In the genomic region with DNA sequence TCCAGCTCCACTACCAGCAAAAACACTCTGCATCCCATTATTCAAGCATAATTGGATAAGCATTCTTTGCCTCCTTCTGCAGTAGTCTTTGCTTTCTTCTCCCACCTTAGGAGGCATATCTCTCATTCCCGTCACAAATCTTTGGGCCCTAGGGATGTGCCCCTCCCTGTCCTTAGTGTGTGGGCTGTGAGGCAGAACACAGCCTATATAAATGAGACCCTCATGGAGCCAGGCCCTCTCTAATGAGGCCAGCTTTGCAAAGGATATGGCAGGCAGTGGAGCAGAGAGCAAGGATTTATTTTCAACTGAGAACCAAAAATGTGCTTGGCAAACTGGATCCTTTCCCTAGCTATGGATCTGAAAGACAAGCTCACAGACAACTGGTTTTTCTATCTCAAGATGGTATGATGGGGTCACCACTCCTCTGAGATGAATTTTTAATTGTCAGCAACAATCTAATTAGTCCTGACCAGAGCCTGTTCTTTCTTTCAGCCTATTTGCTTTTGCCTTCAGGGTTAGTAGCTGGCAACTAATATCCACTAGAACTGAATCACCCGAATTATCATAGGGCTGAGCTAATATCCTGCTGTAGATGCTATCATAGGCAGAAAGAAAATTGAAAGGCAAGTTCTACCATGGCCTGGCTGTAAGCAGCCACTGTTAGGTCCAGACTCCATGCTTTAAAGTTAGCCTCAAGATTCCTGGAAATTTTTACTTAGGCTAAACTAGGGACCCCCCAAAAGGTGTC, we compare ENCODE assay signal across 13 cellular contexts.
DNase-seq lines count a peak whose midpoint lies in the region; ATAC-seq, FAIRE-seq and TF ChIP-seq lines count a peak whose summit lies in the region.
"Had no signal": no experiment of that assay in that cellular context is flagged by ENCODE, and none has a peak within 500 bp of the region (broad histone marks: within the 10 kb centered on the region; RNA-seq: fewer than 3 reads in every experiment).

No MANE protein-coding gene starts in this region.

- no peak overlapping the region for H3K9ac ChIP-seq in astrocyte (ENCODE audit: low read length)
- no peak overlapping the region for H3K9ac ChIP-seq in keratinocyte (ENCODE audit: control insufficient read depth, extremely low read depth, insufficient read depth, low read length)
- H3K9ac ChIP-seq in subcutaneous abdominal adipose tissue (ENCODE audit: low read length in 5 of 5) = peak overlapping the region in 1 of 5 donors; percentile 4

- TF ChIP-seq CTCF in astrocyte (IDR thresholded peaks at IDR 0.05; ENCODE audit: insufficient read depth, low read depth, low read length) = no peak
- TF ChIP-seq CTCF in keratinocyte (optimal IDR thresholded peaks at IDR 0.05 in 1 of 3, IDR thresholded peaks at IDR 0.05 in 1 of 3, conservative IDR thresholded peaks at IDR 0.05 in 1 of 3; ENCODE audit: extremely low read depth in 1 of 3, insufficient read depth in 2 of 3, low read length in 3 of 3) = no peak

- H3K36me3 ChIP-seq in astrocyte (ENCODE audit: insufficient read depth, low read length) = no peaks in the 10 kb centered on the region
- no peaks in the 10 kb centered on the region for H3K36me3 ChIP-seq in keratinocyte (ENCODE audit: control insufficient read depth in 2 of 2, extremely low read depth in 1 of 2, insufficient read depth in 2 of 2, low read length in 2 of 2)
- peaks cover 9 to 42% (median 25%) of the 10 kb centered on the region in 5 donors for H3K36me3 ChIP-seq in subcutaneous abdominal adipose tissue (ENCODE audit: control insufficient read depth in 5 of 5, insufficient read depth in 5 of 5, low read length in 5 of 5)

- peaks cover 5% of the 10 kb centered on the region for H3K36me3 Mint-ChIP-seq in astrocyte (ENCODE audit: low read depth, unreplicated experiment)

- H3K27me3 Mint-ChIP-seq in astrocyte (ENCODE audit: low read depth, unreplicated experiment) = peaks cover 3% of the 10 kb centered on the region

- H4K20me1 ChIP-seq in astrocyte (ENCODE audit: insufficient read depth, low read length) (no peaks in the 10 kb centered on the region), keratinocyte (ENCODE audit: control insufficient read depth, extremely low read depth, insufficient read depth, low read length) (no peaks in the 10 kb centered on the region)

- H3K4me3 ChIP-seq in astrocyte (ENCODE audit: insufficient read depth, low read depth, low read length) (no peak overlapping the region), keratinocyte (ENCODE audit: control insufficient read depth in 2 of 3, extremely low read depth in 1 of 3, insufficient read depth in 2 of 3, low read depth in 1 of 3, low read length in 3 of 3) (no peak overlapping the region), subcutaneous abdominal adipose tissue (ENCODE audit: low read depth in 1 of 5, low read length in 5 of 5) (no peak overlapping the region)

- no peak overlapping the region for H3K4me3 Mint-ChIP-seq in astrocyte (ENCODE audit: unreplicated experiment)

- H3K79me2 ChIP-seq in astrocyte (ENCODE audit: insufficient read depth, low read length) = no peaks in the 10 kb centered on the region
- no peaks in the 10 kb centered on the region for H3K79me2 ChIP-seq in keratinocyte (ENCODE audit: control insufficient read depth, insufficient read depth, low read length)

- peaks cover 26% of the 10 kb centered on the region for H3K4me1 Mint-ChIP-seq in astrocyte (ENCODE audit: low read depth, unreplicated experiment)

- peak; percentile 62 for DNase-seq in HCEC 1CT
- DNase-seq in astrocyte (ENCODE audit: low read depth) = peak; percentile 39
- DNase-seq in keratinocyte (ENCODE audit: low read depth, low spot score) = no peak
- no peak for DNase-seq in NCI-H524 (lab: John Stamatoyannopoulos, UW)
- no peak for DNase-seq in activated T-cell treated with anti-CD3 and anti-CD28 coated beads, Interleukin-2, amount 50 U/mL, for 1 hour
- DNase-seq in SHP77 treated with DMSO at 0.1 percent for 48 hours (lab: John Stamatoyannopoulos, UW) = no peak
- DNase-seq: activated CD8-positive, alpha-beta memory T cell treated with anti-CD3 and anti-CD28 coated beads, Interleukin-2, amount 50 U/mL, for 48 hours; stimulated activated CD4-positive, alpha-beta T cell treated with anti-CD3 and anti-CD28 coated beads, Interleukin-15, amount 100 ng/mL, for 24 hours; stimulated activated naive CD4-positive, alpha-beta T cell treated with Interleukin-2 at 50 U/mL for 16 hours had no signal

- no peak for FAIRE-seq in astrocyte (lab: Jason Lieb, UNC)
- peak; percentile 70 for FAIRE-seq in keratinocyte (lab: Jason Lieb, UNC)
- FAIRE-seq: GM12892 had no signal

- no peak overlapping the region for H3K27ac ChIP-seq in astrocyte (ENCODE audit: low read depth, low read length)
- peak overlapping the region; percentile 45 for H3K27ac ChIP-seq in keratinocyte (ENCODE audit: control insufficient read depth, insufficient read depth, low read length)
- peak overlapping the region; percentile 55 for H3K27ac ChIP-seq in subcutaneous abdominal adipose tissue (ENCODE audit: low read depth, low read length)
- H3K27ac ChIP-seq: HL-60 had no signal

- peak overlapping the region; percentile 45 for H3K4me2 ChIP-seq in astrocyte (ENCODE audit: low read length)
- peak overlapping the region; percentile 47 for H3K4me2 ChIP-seq in keratinocyte (ENCODE audit: control insufficient read depth, extremely low read depth, insufficient read depth, low read depth, low read length)

- H3K4me1 ChIP-seq in astrocyte (ENCODE audit: insufficient read depth, low read length) = peaks cover 48% of the 10 kb centered on the region
- H3K4me1 ChIP-seq in keratinocyte (ENCODE audit: control insufficient read depth, extremely low read depth, insufficient read depth, low read length) = peaks cover 46% of the 10 kb centered on the region
- H3K4me1 ChIP-seq in subcutaneous abdominal adipose tissue (ENCODE audit: control insufficient read depth in 5 of 5, insufficient read depth in 5 of 5, low read length in 5 of 5) = peaks cover 3 to 46% (median 44%) of the 10 kb centered on the region in 5 donors

- H2AFZ ChIP-seq in astrocyte (ENCODE audit: low read depth, low read length) = no peak overlapping the region
- H2AFZ ChIP-seq in keratinocyte (ENCODE audit: control insufficient read depth, low read length) = no peak overlapping the region

- H3K27ac Mint-ChIP-seq in astrocyte (ENCODE audit: unreplicated experiment) = no peak overlapping the region

- H3K27me3 ChIP-seq in astrocyte (ENCODE audit: insufficient read depth, low read length) (no peaks in the 10 kb centered on the region), keratinocyte (ENCODE audit: control insufficient read depth, extremely low read depth, insufficient read depth, low read length) (no peaks in the 10 kb centered on the region), subcutaneous abdominal adipose tissue (ENCODE audit: control insufficient read depth in 5 of 5, insufficient read depth in 4 of 5, low read length in 5 of 5) (no peaks in the 10 kb centered on the region)

- H3K9me3 Mint-ChIP-seq in astrocyte (ENCODE audit: unreplicated experiment) = peaks cover 2% of the 10 kb centered on the region

- H3K9me3 ChIP-seq in astrocyte (ENCODE audit: insufficient read depth, low read depth, low read length) = no peaks in the 10 kb centered on the region
- no peaks in the 10 kb centered on the region for H3K9me3 ChIP-seq in keratinocyte (ENCODE audit: control insufficient read depth, low read depth, low read length)
- no peaks in the 10 kb centered on the region for H3K9me3 ChIP-seq in subcutaneous abdominal adipose tissue (ENCODE audit: control insufficient read depth in 5 of 5, low read length in 5 of 5)

- no peaks in the 10 kb centered on the region for H3K9me1 ChIP-seq in keratinocyte (ENCODE audit: control insufficient read depth, extremely low read depth, insufficient read depth, low read length)

- dilution Hi-C loops in keratinocyte (cut with MboI; ENCODE audit: extremely low pct_ligation_motif_present, low sequenced_read_pairs) = no loop called here

- ATAC-seq in HG03045 (IDR thresholded peaks at IDR 0.05; ENCODE audit: unreplicated experiment) = no peak

Comparison
In these comparisons a context has a peak if more than half of its experiments do, and no peak if none do; other contexts are left out.
1. DNase-seq: peak in HCEC 1CT (single experiment) and astrocyte (single experiment); none in keratinocyte (single experiment), NCI-H524 (0 of 2), activated T-cell treated with anti-CD3 and anti-CD28 coated beads, Interleukin-2, amount 50 U/mL, for 1 hour (single experiment) and SHP77 treated with DMSO at 0.1 percent for 48 hours (single experiment).